In genomic region chr17:59853168-59853918, GRCh38 we compare ENCODE assay signal across 2 cellular contexts.
TF ChIP-seq lines count a peak whose summit lies in the region.

No MANE protein-coding gene starts in this region.

TF ChIP-seq in K562, 482 proteins besides CTCF, POLR2A, EP300 and RAD21 (continued from another document and continues in another):
- no peak for TF ChIP-seq AFF4 (CRISPR knock-in tag; IDR thresholded peaks at IDR 0.05)
- no peak for TF ChIP-seq SMAD2 (IDR thresholded peaks at IDR 0.05; ENCODE audit: low read depth, low read length)
- no peak for TF ChIP-seq NFRKB (IDR thresholded peaks at IDR 0.05; ENCODE audit: low read depth)
- no peak for TF ChIP-seq MTA1 (IDR thresholded peaks at IDR 0.05; ENCODE audit: borderline replicate concordance)
- no peak for TF ChIP-seq RBM17 (IDR thresholded peaks at IDR 0.05; ENCODE audit: borderline replicate concordance, low read depth, low read length)
- TF ChIP-seq DEAF1 (CRISPR knock-in tag; IDR thresholded peaks at IDR 0.05) = no peak
- no peak for TF ChIP-seq BDP1 (IDR thresholded peaks at IDR 0.05; ENCODE audit: insufficient read depth, insufficient read length)
- no peak for TF ChIP-seq SRF (CRISPR knock-in tag; IDR thresholded peaks at IDR 0.05)
- TF ChIP-seq ZNF175 (CRISPR knock-in tag; IDR thresholded peaks at IDR 0.05; ENCODE audit: low read depth) = no peak
- no peak for TF ChIP-seq TEAD4 (IDR thresholded peaks at IDR 0.05; ENCODE audit: low read length)
- no peak for TF ChIP-seq TEAD4 (CRISPR knock-in tag; IDR thresholded peaks at IDR 0.05; ENCODE audit: borderline replicate concordance)
- TF ChIP-seq ZNF561 (CRISPR knock-in tag; conservative IDR thresholded peaks at IDR 0.05) = no peak
- TF ChIP-seq RFX1 (IDR thresholded peaks at IDR 0.05) = no peak
- TF ChIP-seq MITF (IDR thresholded peaks at IDR 0.05) = no peak
- TF ChIP-seq GMEB1 (CRISPR knock-in tag; IDR thresholded peaks at IDR 0.05) = no peak
- TF ChIP-seq BRCA1 (IDR thresholded peaks at IDR 0.05) = no peak
- TF ChIP-seq BRCA1 (CRISPR knock-in tag; IDR thresholded peaks at IDR 0.05) = no peak
- no peak for TF ChIP-seq ZNF830 (CRISPR knock-in tag; IDR thresholded peaks at IDR 0.05)
- TF ChIP-seq ZBED1 (IDR thresholded peaks at IDR 0.05) = no peak
- TF ChIP-seq NR2C1 (IDR thresholded peaks at IDR 0.05) = no peak
- TF ChIP-seq NR2C1 (tag; IDR thresholded peaks at IDR 0.05) = 0 out of 2 replicates have a peak, but pooled peaks have one; percentile 38
- TF ChIP-seq RBM15 (IDR thresholded peaks at IDR 0.05; ENCODE audit: insufficient read depth, low read length) = no peak
- peak; percentile 68 for TF ChIP-seq FOXM1 (IDR thresholded peaks at IDR 0.05; ENCODE audit: low read depth)
- TF ChIP-seq FOXM1 (CRISPR knock-in tag; IDR thresholded peaks at IDR 0.05; ENCODE audit: low read depth) = no peak
- TF ChIP-seq MCM3 (IDR thresholded peaks at IDR 0.05) = no peak
- no peak for TF ChIP-seq PHF20 (IDR thresholded peaks at IDR 0.05; ENCODE audit: partially characterized antibody)
- peak; percentile 37; the same call in 1 of the 2 replicates for TF ChIP-seq GATA2 (CRISPR knock-in tag; IDR thresholded peaks at IDR 0.05)

TF ChIP-seq in HepG2, 621 proteins besides CTCF, POLR2A, EP300 and RAD21 (continued from another document and continues in another):
- TF ChIP-seq SKIL (CRISPR knock-in tag; IDR thresholded peaks at IDR 0.05; ENCODE audit: borderline replicate concordance) (peak; percentile 84), DDIT3 (CRISPR knock-in tag; IDR thresholded peaks at IDR 0.05) (no peak), KDM5A (IDR thresholded peaks at IDR 0.05; ENCODE audit: borderline replicate concordance, low read length) (no peak), RARG (CRISPR knock-in tag; IDR thresholded peaks at IDR 0.05; ENCODE audit: low read depth) (no peak), CENPT (CRISPR knock-in tag; IDR thresholded peaks at IDR 0.05; ENCODE audit: low read depth) (no peak), ZNF589 (CRISPR knock-in tag; conservative IDR thresholded peaks at IDR 0.05) (no peak; the same call in 1 of the 2 replicates), ZKSCAN8 (CRISPR knock-in tag; IDR thresholded peaks at IDR 0.05; ENCODE audit: borderline replicate concordance) (peak; percentile 98), ZNF33B (CRISPR knock-in tag; IDR thresholded peaks at IDR 0.05) (no peak; the same call in 1 of the 2 replicates), ZNF772 (CRISPR knock-in tag; IDR thresholded peaks at IDR 0.05) (peak; percentile 95), HHEX (CRISPR knock-in tag; IDR thresholded peaks at IDR 0.05) (peak; percentile 76), SOX6 (IDR thresholded peaks at IDR 0.05) (no peak), SOX6 (CRISPR knock-in tag; IDR thresholded peaks at IDR 0.05) (peak; percentile 96), ATAD3A (CRISPR knock-in tag; IDR thresholded peaks at IDR 0.05) (no peak), ZNF30 (CRISPR knock-in tag; IDR thresholded peaks at IDR 0.05) (no peak), DBP (CRISPR knock-in tag; IDR thresholded peaks at IDR 0.05; ENCODE audit: not compliant biosample characterization) (no peak), ELK4 (CRISPR knock-in tag; IDR thresholded peaks at IDR 0.05; ENCODE audit: borderline replicate concordance) (no peak), RBM39 (IDR thresholded peaks at IDR 0.05; ENCODE audit: low read depth, low read length, poor library complexity, severe bottlenecking) (no peak), DNMT3B (CRISPR knock-in tag; conservative IDR thresholded peaks at IDR 0.05) (0 out of 2 replicates have a peak, but pooled peaks have one; percentile 52), RELA (CRISPR knock-in tag; IDR thresholded peaks at IDR 0.05) (peak; percentile 98), SNAPC5 (CRISPR knock-in tag; IDR thresholded peaks at IDR 0.05; ENCODE audit: borderline replicate concordance) (no peak), HOXA3 (CRISPR knock-in tag; IDR thresholded peaks at IDR 0.05) (peak; percentile 94), HDAC2 (CRISPR knock-in tag; IDR thresholded peaks at IDR 0.05) (peak; percentile 97), ZFP90 (CRISPR knock-in tag; IDR thresholded peaks at IDR 0.05; ENCODE audit: borderline replicate concordance) (no peak; the same call in none of the 2 replicates), SAFB2 (CRISPR knock-in tag; IDR thresholded peaks at IDR 0.05; ENCODE audit: borderline replicate concordance, low read depth) (no peak; the same call in 1 of the 2 replicates), POLR2G (IDR thresholded peaks at IDR 0.05; ENCODE audit: low read depth, low read length) (peak; percentile 60), ATF7-NPFF (CRISPR knock-in tag; IDR thresholded peaks at IDR 0.05; ENCODE audit: low read depth) (peak; percentile 57; the same call in 1 of the 2 replicates), ZNF430 (CRISPR knock-in tag; IDR thresholded peaks at IDR 0.05) (peak; percentile 72; the same call in 1 of the 2 replicates), KLF6 (CRISPR knock-in tag; IDR thresholded peaks at IDR 0.05) (peak; percentile 94), DNMT1 (CRISPR knock-in tag; IDR thresholded peaks at IDR 0.05) (no peak), NCOA2 (CRISPR knock-in tag; IDR thresholded peaks at IDR 0.05) (peak; percentile 95), ZNF704 (CRISPR knock-in tag; IDR thresholded peaks at IDR 0.05; ENCODE audit: borderline replicate concordance) (no peak; the same call in 1 of the 2 replicates), ZNF580 (CRISPR knock-in tag; IDR thresholded peaks at IDR 0.05; ENCODE audit: borderline replicate concordance, low read depth) (peak; percentile 99), REXO4 (CRISPR knock-in tag; IDR thresholded peaks at IDR 0.05; ENCODE audit: borderline replicate concordance) (no peak), NAIF1 (CRISPR knock-in tag; IDR thresholded peaks at IDR 0.05; ENCODE audit: borderline replicate concordance) (no peak), SAP130 (CRISPR knock-in tag; IDR thresholded peaks at IDR 0.05; ENCODE audit: low read depth) (peak; percentile 96), MTF1 (CRISPR knock-in tag; IDR thresholded peaks at IDR 0.05) (no peak), GFI1 (CRISPR knock-in tag; IDR thresholded peaks at IDR 0.05; ENCODE audit: borderline replicate concordance) (peak; percentile 76; the same call in 1 of the 2 replicates), REPIN1 (CRISPR knock-in tag; IDR thresholded peaks at IDR 0.05; ENCODE audit: borderline replicate concordance, low read depth) (peak; percentile 87; the same call in 1 of the 2 replicates), ZSCAN29 (CRISPR knock-in tag; conservative IDR thresholded peaks at IDR 0.05) (peak; percentile 50; the same call in 1 of the 2 replicates), ZNF333 (CRISPR knock-in tag; IDR thresholded peaks at IDR 0.05; ENCODE audit: borderline replicate concordance) (peak; percentile 22; the same call in 1 of the 2 replicates), BRCA1 (CRISPR knock-in tag; IDR thresholded peaks at IDR 0.05) (no peak), ZSCAN31 (CRISPR knock-in tag; IDR thresholded peaks at IDR 0.05; ENCODE audit: low read depth) (0 out of 2 replicates have a peak, but pooled peaks have one; percentile 79), CHD2 (IDR thresholded peaks at IDR 0.05; ENCODE audit: low read depth, low read length) (no peak), ATF1 (CRISPR knock-in tag; IDR thresholded peaks at IDR 0.05) (0 out of 2 replicates have a peak, but pooled peaks have one; percentile 21), ZNF749 (CRISPR knock-in tag; IDR thresholded peaks at IDR 0.05; ENCODE audit: borderline replicate concordance) (peak; percentile 61; the same call in 1 of the 2 replicates), PATZ1 (CRISPR knock-in tag; IDR thresholded peaks at IDR 0.05) (peak; percentile 61), ZFYVE20 (CRISPR knock-in tag; IDR thresholded peaks at IDR 0.05; ENCODE audit: borderline replicate concordance, low read depth) (no peak), ZNF768 (CRISPR knock-in tag; IDR thresholded peaks at IDR 0.05) (no peak), ARID3A (IDR thresholded peaks at IDR 0.05; ENCODE audit: low read depth, low read length) (peak; percentile 96), ZFY (CRISPR knock-in tag; IDR thresholded peaks at IDR 0.05) (peak; percentile 43), KMT2B (CRISPR knock-in tag; IDR thresholded peaks at IDR 0.05) (peak; percentile 62), ZNF251 (CRISPR knock-in tag; IDR thresholded peaks at IDR 0.05) (no peak), IKZF1 (IDR thresholded peaks at IDR 0.05) (no peak), TOE1 (CRISPR knock-in tag; IDR thresholded peaks at IDR 0.05) (0 out of 2 replicates have a peak, but pooled peaks have one; percentile 54), FOXC1 (CRISPR knock-in tag; IDR thresholded peaks at IDR 0.05; ENCODE audit: borderline replicate concordance) (0 out of 2 replicates have a peak, but pooled peaks have one; percentile 43), ZNF136 (CRISPR knock-in tag; IDR thresholded peaks at IDR 0.05; ENCODE audit: low read depth) (no peak), ZNF740 (CRISPR knock-in tag; IDR thresholded peaks at IDR 0.05) (no peak; the same call in 1 of the 2 replicates)
